Comparison of ENCODE assay signal across 1 cellular context in genomic region chr13:110965038-110965754, GRCh38.
TF ChIP-seq lines count a peak whose summit lies in the region.

No MANE protein-coding gene starts in this region.

TF ChIP-seq in HEK293, 187 proteins besides CTCF, POLR2A, EP300 and RAD21 (continued from another document and continues in another):
- TF ChIP-seq ZNF704 (tag by site-specific recombination; IDR thresholded peaks at IDR 0.05) (no peak), ZNF514 (tag by site-specific recombination; IDR thresholded peaks at IDR 0.05) (peak; percentile 77; the same call in 1 of the 2 replicates), ZBTB11 (tag by site-specific recombination; conservative IDR thresholded peaks at IDR 0.05; ENCODE audit: low read depth) (no peak), ZNF596 (tag by site-specific recombination; IDR thresholded peaks at IDR 0.05) (no peak), GLIS2 (tag by site-specific recombination; IDR thresholded peaks at IDR 0.05) (peak; percentile 52; the same call in 1 of the 2 replicates), ZNF529 (tag by site-specific recombination; IDR thresholded peaks at IDR 0.05; ENCODE audit: insufficient replicate concordance) (peak; percentile 86), ZNF248 (tag by site-specific recombination; IDR thresholded peaks at IDR 0.05) (peak; percentile 85; the same call in 1 of the 2 replicates), ZFP41 (tag by site-specific recombination; IDR thresholded peaks at IDR 0.05; ENCODE audit: borderline replicate concordance) (no peak), PRDM4 (tag by site-specific recombination; IDR thresholded peaks at IDR 0.05) (no peak), IKZF3 (tag by site-specific recombination; IDR thresholded peaks at IDR 0.05) (no peak), ZNF155 (tag by site-specific recombination; IDR thresholded peaks at IDR 0.05) (peak; percentile 100), MEIS1 (CRISPR knock-in tag; IDR thresholded peaks at IDR 0.05; ENCODE audit: borderline replicate concordance) (no peak), SP3 (tag by site-specific recombination; IDR thresholded peaks at IDR 0.05) (peak; percentile 93), ZNF23 (tag by site-specific recombination; IDR thresholded peaks at IDR 0.05; ENCODE audit: borderline replicate concordance) (peak; percentile 62; the same call in 1 of the 2 replicates), OVOL3 (tag by site-specific recombination; IDR thresholded peaks at IDR 0.05) (no peak), ZNF654 (tag by site-specific recombination; IDR thresholded peaks at IDR 0.05; ENCODE audit: low read depth) (peak; percentile 34), ZNF580 (tag by site-specific recombination; IDR thresholded peaks at IDR 0.05) (peak; percentile 86; the same call in 1 of the 2 replicates), ZXDB (tag by site-specific recombination; IDR thresholded peaks at IDR 0.05) (peak; percentile 91), PRDM6 (tag by site-specific recombination; IDR thresholded peaks at IDR 0.05) (no peak), ZNF362 (tag by site-specific recombination; IDR thresholded peaks at IDR 0.05) (peak; percentile 93), AEBP2 (tag by site-specific recombination; IDR thresholded peaks at IDR 0.05; ENCODE audit: borderline replicate concordance) (no peak), ZNF184 (tag by site-specific recombination; IDR thresholded peaks at IDR 0.05) (peak; percentile 91), KLF1 (tag by site-specific recombination; IDR thresholded peaks at IDR 0.05) (peak; percentile 94), ZNF19 (tag by site-specific recombination; IDR thresholded peaks at IDR 0.05; ENCODE audit: low read depth) (no peak), ZSCAN30 (tag by site-specific recombination; IDR thresholded peaks at IDR 0.05) (no peak), ZNF658 (tag by site-specific recombination; IDR thresholded peaks at IDR 0.05) (peak; percentile 97), ZNF48 (tag by site-specific recombination; IDR thresholded peaks at IDR 0.05) (no peak), ZNF121 (tag by site-specific recombination; IDR thresholded peaks at IDR 0.05) (no peak), SALL2 (tag by site-specific recombination; IDR thresholded peaks at IDR 0.05; ENCODE audit: borderline replicate concordance) (peak; percentile 95; the same call in 1 of the 2 replicates), ZNF645 (tag by site-specific recombination; IDR thresholded peaks at IDR 0.05) (no peak), ZNF114 (tag by site-specific recombination; IDR thresholded peaks at IDR 0.05) (0 out of 2 replicates have a peak, but pooled peaks have one; percentile 87), ZEB2 (tag by site-specific recombination; IDR thresholded peaks at IDR 0.05) (peak; percentile 94), ZNF416 (tag by site-specific recombination; IDR thresholded peaks at IDR 0.05) (peak; percentile 85), WT1 (tag by site-specific recombination; IDR thresholded peaks at IDR 0.05) (peak; percentile 49; the same call in 1 of the 2 replicates), ZNF776 (tag by site-specific recombination; IDR thresholded peaks at IDR 0.05; ENCODE audit: borderline replicate concordance) (no peak)
- TF ChIP-seq, protein P1, sequence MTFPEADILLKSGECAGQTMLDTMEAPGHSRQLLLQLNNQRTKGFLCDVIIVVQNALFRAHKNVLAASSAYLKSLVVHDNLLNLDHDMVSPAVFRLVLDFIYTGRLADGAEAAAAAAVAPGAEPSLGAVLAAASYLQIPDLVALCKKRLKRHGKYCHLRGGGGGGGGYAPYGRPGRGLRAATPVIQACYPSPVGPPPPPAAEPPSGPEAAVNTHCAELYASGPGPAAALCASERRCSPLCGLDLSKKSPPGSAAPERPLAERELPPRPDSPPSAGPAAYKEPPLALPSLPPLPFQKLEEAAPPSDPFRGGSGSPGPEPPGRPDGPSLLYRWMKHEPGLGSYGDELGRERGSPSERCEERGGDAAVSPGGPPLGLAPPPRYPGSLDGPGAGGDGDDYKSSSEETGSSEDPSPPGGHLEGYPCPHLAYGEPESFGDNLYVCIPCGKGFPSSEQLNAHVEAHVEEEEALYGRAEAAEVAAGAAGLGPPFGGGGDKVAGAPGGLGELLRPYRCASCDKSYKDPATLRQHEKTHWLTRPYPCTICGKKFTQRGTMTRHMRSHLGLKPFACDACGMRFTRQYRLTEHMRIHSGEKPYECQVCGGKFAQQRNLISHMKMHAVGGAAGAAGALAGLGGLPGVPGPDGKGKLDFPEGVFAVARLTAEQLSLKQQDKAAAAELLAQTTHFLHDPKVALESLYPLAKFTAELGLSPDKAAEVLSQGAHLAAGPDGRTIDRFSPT (tag by site-specific recombination; IDR thresholded peaks at IDR 0.05) = peak; percentile 98
- TF ChIP-seq, protein P2, sequence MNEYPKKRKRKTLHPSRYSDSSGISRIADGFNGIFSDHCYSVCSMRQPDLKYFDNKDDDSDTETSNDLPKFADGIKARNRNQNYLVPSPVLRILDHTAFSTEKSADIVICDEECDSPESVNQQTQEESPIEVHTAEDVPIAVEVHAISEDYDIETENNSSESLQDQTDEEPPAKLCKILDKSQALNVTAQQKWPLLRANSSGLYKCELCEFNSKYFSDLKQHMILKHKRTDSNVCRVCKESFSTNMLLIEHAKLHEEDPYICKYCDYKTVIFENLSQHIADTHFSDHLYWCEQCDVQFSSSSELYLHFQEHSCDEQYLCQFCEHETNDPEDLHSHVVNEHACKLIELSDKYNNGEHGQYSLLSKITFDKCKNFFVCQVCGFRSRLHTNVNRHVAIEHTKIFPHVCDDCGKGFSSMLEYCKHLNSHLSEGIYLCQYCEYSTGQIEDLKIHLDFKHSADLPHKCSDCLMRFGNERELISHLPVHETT (tag by site-specific recombination; IDR thresholded peaks at IDR 0.05) = peak; percentile 100
- TF ChIP-seq, protein P3, sequence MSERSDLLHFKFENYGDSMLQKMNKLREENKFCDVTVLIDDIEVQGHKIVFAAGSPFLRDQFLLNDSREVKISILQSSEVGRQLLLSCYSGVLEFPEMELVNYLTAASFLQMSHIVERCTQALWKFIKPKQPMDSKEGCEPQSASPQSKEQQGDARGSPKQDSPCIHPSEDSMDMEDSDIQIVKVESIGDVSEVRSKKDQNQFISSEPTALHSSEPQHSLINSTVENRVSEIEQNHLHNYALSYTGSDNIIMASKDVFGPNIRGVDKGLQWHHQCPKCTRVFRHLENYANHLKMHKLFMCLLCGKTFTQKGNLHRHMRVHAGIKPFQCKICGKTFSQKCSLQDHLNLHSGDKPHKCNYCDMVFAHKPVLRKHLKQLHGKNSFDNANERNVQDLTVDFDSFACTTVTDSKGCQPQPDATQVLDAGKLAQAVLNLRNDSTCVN (tag by site-specific recombination; optimal IDR thresholded peaks at IDR 0.05) = no peak
- TF ChIP-seq, protein P4, sequence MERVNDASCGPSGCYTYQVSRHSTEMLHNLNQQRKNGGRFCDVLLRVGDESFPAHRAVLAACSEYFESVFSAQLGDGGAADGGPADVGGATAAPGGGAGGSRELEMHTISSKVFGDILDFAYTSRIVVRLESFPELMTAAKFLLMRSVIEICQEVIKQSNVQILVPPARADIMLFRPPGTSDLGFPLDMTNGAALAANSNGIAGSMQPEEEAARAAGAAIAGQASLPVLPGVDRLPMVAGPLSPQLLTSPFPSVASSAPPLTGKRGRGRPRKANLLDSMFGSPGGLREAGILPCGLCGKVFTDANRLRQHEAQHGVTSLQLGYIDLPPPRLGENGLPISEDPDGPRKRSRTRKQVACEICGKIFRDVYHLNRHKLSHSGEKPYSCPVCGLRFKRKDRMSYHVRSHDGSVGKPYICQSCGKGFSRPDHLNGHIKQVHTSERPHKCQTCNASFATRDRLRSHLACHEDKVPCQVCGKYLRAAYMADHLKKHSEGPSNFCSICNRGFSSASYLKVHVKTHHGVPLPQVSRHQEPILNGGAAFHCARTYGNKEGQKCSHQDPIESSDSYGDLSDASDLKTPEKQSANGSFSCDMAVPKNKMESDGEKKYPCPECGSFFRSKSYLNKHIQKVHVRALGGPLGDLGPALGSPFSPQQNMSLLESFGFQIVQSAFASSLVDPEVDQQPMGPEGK (tag by site-specific recombination; IDR thresholded peaks at IDR 0.05) = peak; percentile 72; the same call in 1 of the 2 replicates
